Comparison of ENCODE assay signal across 22 cellular contexts in genomic region chr6:33995873-33996475, GRCh38.
"Had no signal": no experiment of that assay in that cellular context is flagged by ENCODE, and none has a peak within 500 bp of the region (broad histone marks: within the 10 kb centered on the region; RNA-seq: fewer than 3 reads in every experiment).

No MANE protein-coding gene starts in this region.

- H3K9me3 Mint-ChIP-seq: activated naive CD8-positive, alpha-beta T cell treated with anti-CD3 and anti-CD28 coated beads, Interleukin-2, amount 10 ng/mL, durations not matched to agents 7 days and 5 days; activated T-cell treated with anti-CD3 and anti-CD28 coated beads, Interleukin-2, amount 50 U/mL, for 72 hours had no signal

- H3K4me3 ChIP-seq: heart left ventricle, lower lobe of right lung had no signal

- ATAC-seq: activated CD8-positive, alpha-beta T cell treated with anti-CD3 and anti-CD28 coated beads, Interleukin-2, amount 10 ng/mL, durations not matched to agents 7 days and 5 days; activated T-cell treated with anti-CD3 and anti-CD28 coated beads, Interleukin-2, amount 50 U/mL, for 72 hours; effector memory CD8-positive, alpha-beta T cell; heart left ventricle; left cardiac atrium; lower lobe of right lung; SK-N-SH treated with all-trans-retinoic acid at 6 μM for 48 hours; stimulated activated naive B cell treated with anti-CD40 and anti-IgM and Interleukin-4, amounts not matched to agents 10 μg/mL and 1 μg/mL and 100 μg/mL, for 72 hours; WTC11 had no signal

- H3K4me3 Mint-ChIP-seq: activated CD8-positive, alpha-beta T cell treated with anti-CD3 and anti-CD28 coated beads, Interleukin-2, amount 10 ng/mL, durations not matched to agents 7 days and 5 days; activated naive CD8-positive, alpha-beta T cell treated with anti-CD3 and anti-CD28 coated beads, Interleukin-2, amount 10 ng/mL, durations not matched to agents 7 days and 5 days; activated T-cell treated with anti-CD3 and anti-CD28 coated beads, Interleukin-2, amount 50 U/mL, for 72 hours; brain; effector memory CD8-positive, alpha-beta T cell; mesothelial cell of epicardium; stimulated activated naive B cell treated with anti-CD40 and anti-IgM and Interleukin-4, amounts not matched to agents 10 μg/mL and 1 μg/mL and 100 μg/mL, for 72 hours; T-helper 1 cell treated with Interleukin-12 subunit alpha and Interleukin-12 subunit beta and Interleukin-4 antibody, amounts not matched to agents 30 μg/mL and 1 μg/mL, for 36 hours; type B pancreatic cell; WTC11 had no signal

- H3K4me1 Mint-ChIP-seq: activated naive CD8-positive, alpha-beta T cell treated with anti-CD3 and anti-CD28 coated beads, Interleukin-2, amount 10 ng/mL, durations not matched to agents 7 days and 5 days; mesothelial cell of epicardium; stimulated activated naive B cell treated with anti-CD40 and anti-IgM and Interleukin-4, amounts not matched to agents 10 μg/mL and 1 μg/mL and 100 μg/mL, for 72 hours had no signal

- H3K27ac Mint-ChIP-seq: activated CD8-positive, alpha-beta T cell treated with anti-CD3 and anti-CD28 coated beads, Interleukin-2, amount 10 ng/mL, durations not matched to agents 7 days and 5 days; activated naive CD8-positive, alpha-beta T cell treated with anti-CD3 and anti-CD28 coated beads, Interleukin-2, amount 10 ng/mL, durations not matched to agents 7 days and 5 days; activated T-cell treated with anti-CD3 and anti-CD28 coated beads, Interleukin-2, amount 50 U/mL, for 72 hours; effector memory CD8-positive, alpha-beta T cell; mesothelial cell of epicardium; stimulated activated naive B cell treated with anti-CD40 and anti-IgM and Interleukin-4, amounts not matched to agents 10 μg/mL and 1 μg/mL and 100 μg/mL, for 72 hours; T-helper 1 cell treated with Interleukin-12 subunit alpha and Interleukin-12 subunit beta and Interleukin-4 antibody, amounts not matched to agents 30 μg/mL and 1 μg/mL, for 36 hours; type B pancreatic cell; WTC11 had no signal

- H3K27ac ChIP-seq: epithelial cell of prostate, heart left ventricle, lower lobe of right lung had no signal

- H3K36me3 Mint-ChIP-seq: activated naive CD8-positive, alpha-beta T cell treated with anti-CD3 and anti-CD28 coated beads, Interleukin-2, amount 10 ng/mL, durations not matched to agents 7 days and 5 days; brain; mesothelial cell of epicardium; stimulated activated naive B cell treated with anti-CD40 and anti-IgM and Interleukin-4, amounts not matched to agents 10 μg/mL and 1 μg/mL and 100 μg/mL, for 72 hours; type B pancreatic cell; WTC11 had no signal

- DNase-seq: activated CD4-positive, alpha-beta T cell treated with anti-CD3 and anti-CD28 coated beads for 48 hours; activated CD8-positive, alpha-beta memory T cell treated with anti-CD3 and anti-CD28 coated beads, Interleukin-2, amount 50 U/mL, for 4 hours; activated CD8-positive, alpha-beta T cell treated with anti-CD3 and anti-CD28 coated beads, Interleukin-2, amount 10 ng/mL, durations not matched to agents 7 days and 5 days; activated T-cell treated with anti-CD3 and anti-CD28 coated beads, Interleukin-2, amount 50 U/mL, for 72 hours; cerebellar nuclear complex; dermis blood vessel endothelial cell; effector memory CD8-positive, alpha-beta T cell; left cardiac atrium; lower lobe of right lung; retina; stimulated activated CD4-positive, alpha-beta T cell treated with anti-CD3 and anti-CD28 coated beads, Interleukin-15, amount 100 ng/mL, for 24 hours; stimulated activated CD4-positive, alpha-beta T cell treated with anti-CD3 and anti-CD28 coated beads, Interleukin-4, amount 100 ng/mL, for 1 hour; stimulated activated naive B cell treated with anti-CD40 and anti-IgM and Interleukin-4, amounts not matched to agents 10 μg/mL and 1 μg/mL and 100 μg/mL, for 72 hours had no signal

- H3K36me3 ChIP-seq: heart left ventricle, lower lobe of right lung had no signal
